35 cellular contexts compared by ENCODE assay signal in genomic region chr3:16234281-16234680, GRCh38.
"Had no signal": no experiment of that assay in that cellular context is flagged by ENCODE, and none has a peak within 500 bp of the region (broad histone marks: within the 10 kb centered on the region; RNA-seq: fewer than 3 reads in every experiment).

No MANE protein-coding gene starts in this region.

- DNase-seq: Karpas-422, Kasumi-1, MG63, MM.1S, MV-4-11, NCI-H1048, NCI-H1092, NCI-H1092 treated with DMSO at 0.1 percent for 48 hours, NCI-H1105, NCI-H1105 treated with DMSO at 0.1 percent for 48 hours, NCI-H1417, NCI-H1417 treated with DMSO at 0.1 percent for 48 hours, NCI-H1436, NCI-H1436 treated with DMSO at 0.1 percent for 48 hours, NCI-H146, NCI-H1694, NCI-H1694 treated with DMSO at 0.1 percent for 48 hours, NCI-H187, NCI-H187 treated with DMSO at 0.1 percent for 48 hours, NCI-H1930, NCI-H2029, NCI-H2029 treated with DMSO at 0.1 percent for 48 hours, NCI-H2081, NCI-H2081 treated with DMSO at 0.1 percent for 48 hours, NCI-H2107, NCI-H2171, NCI-H2171 treated with DMSO at 0.1 percent for 48 hours, NCI-H2227 treated with DMSO at 0.1 percent for 48 hours, NCI-H226, NCI-H345, NCI-H446, NCI-H446 treated with DMSO at 0.1 percent for 48 hours, NCI-H510A, NCI-H510A treated with DMSO at 0.1 percent for 48 hours, NCI-H524 had no signal

- H3K27me3 ChIP-seq: MG63 had no signal

- H3K36me3 ChIP-seq: MG63 had no signal

- H3K4me3 ChIP-seq: MG63 had no signal

- H3K9me3 ChIP-seq: MG63 had no signal
